18 cellular contexts compared by ENCODE assay signal in the genomic region with DNA sequence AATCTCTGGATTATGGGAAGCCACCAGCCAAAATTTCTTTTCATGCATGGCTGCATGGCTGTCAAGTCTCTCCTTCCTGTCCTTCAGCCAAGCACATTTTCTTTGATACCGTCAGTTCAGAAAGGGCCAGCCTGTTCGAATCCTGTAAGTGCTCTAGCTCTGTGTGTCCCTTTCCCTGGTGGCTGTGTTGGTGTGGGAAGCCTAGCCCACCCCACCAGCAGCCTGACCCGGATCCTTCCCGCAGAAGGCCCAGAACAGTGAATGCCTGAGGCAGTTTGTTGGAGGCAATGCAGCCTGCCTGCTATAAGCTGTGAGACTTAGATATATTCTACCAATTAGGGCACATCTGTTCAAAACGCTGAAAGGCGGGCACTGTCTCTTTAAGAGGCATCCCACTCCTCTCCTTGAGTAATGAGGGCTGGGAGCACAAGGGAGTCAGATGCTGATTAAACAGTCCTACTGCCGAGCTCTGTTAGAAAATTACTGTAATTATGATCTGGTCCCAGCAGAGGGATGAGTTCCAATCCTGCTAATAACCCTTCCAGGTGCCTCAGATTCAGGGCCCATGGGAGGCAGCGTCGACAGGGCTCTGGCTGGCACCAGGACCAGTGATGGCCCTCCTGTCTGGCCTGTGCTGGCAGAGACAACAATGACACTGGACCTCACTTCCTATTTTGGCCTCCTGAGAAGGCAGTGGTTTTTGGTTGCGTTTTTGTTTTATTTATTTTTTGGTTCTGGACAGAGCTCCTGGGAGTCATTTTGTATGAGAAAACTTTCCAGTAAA. TPM values are rescaled to one million over a fixed set of nuclear protein-coding genes. Genes with fewer than 3 reads are reported as not detected.
A peak's percentile ranks its signal among the peaks of the same experiment; 100 is the strongest.
DNase-seq lines count a peak whose midpoint lies in the region; ATAC-seq, FAIRE-seq and TF ChIP-seq lines count a peak whose summit lies in the region.
"Had no signal": no experiment of that assay in that cellular context is flagged by ENCODE, and none has a peak within 500 bp of the region (broad histone marks: within the 10 kb centered on the region; RNA-seq: fewer than 3 reads in every experiment).

No MANE protein-coding gene starts in this region.

- peaks cover 0 to 68% (median 10%) of the 10 kb centered on the region in 11 experiments; a peak in 12 of 22 replicates for H4K20me1 ChIP-seq in BLaER1 treated with 17β-estradiol and CSF1 and Interleukin-3, amounts not matched to agents 10 nM and 100 nM
- no peaks in the 10 kb centered on the region for H4K20me1 ChIP-seq in neural cell (ENCODE audit: insufficient read depth)

- no peak overlapping the region for H3K27ac ChIP-seq in BLaER1 treated with 17β-estradiol and CSF1 and Interleukin-3, amounts not matched to agents 10 nM and 100 nM
- no peak overlapping the region for H3K27ac ChIP-seq in neural cell (ENCODE audit: low read length)
- H3K27ac ChIP-seq in left lung = no peak overlapping the region
- no peak overlapping the region for H3K27ac ChIP-seq in foreskin keratinocyte
- H3K27ac ChIP-seq: PC-9, SK-N-MC had no signal

- peak; percentile 25; the same call in 1 of the 2 replicates for TF ChIP-seq POLR2A in GM12892 (IDR thresholded peaks at IDR 0.05; ENCODE audit: low read depth, low read length)

- H3K9me3 ChIP-seq in BLaER1 treated with 17β-estradiol and CSF1 and Interleukin-3, amounts not matched to agents 10 nM and 100 nM (replicated peaks in 1 of 11) = no peaks in the 10 kb centered on the region
- no peaks in the 10 kb centered on the region for H3K9me3 ChIP-seq in adipocyte (ENCODE audit: control insufficient read depth, low read length)
- no peaks in the 10 kb centered on the region for H3K9me3 ChIP-seq in neural cell (ENCODE audit: low read length)
- no peaks in the 10 kb centered on the region for H3K9me3 ChIP-seq in left lung

- peaks cover 21 to 33% (median 26%) of the 10 kb centered on the region in 10 experiments for H3K4me1 ChIP-seq in BLaER1 treated with 17β-estradiol and CSF1 and Interleukin-3, amounts not matched to agents 10 nM and 100 nM
- H3K4me1 ChIP-seq in adipocyte (ENCODE audit: control insufficient read depth, insufficient read depth, low read length) (peaks cover 5% of the 10 kb centered on the region), left lung (no peaks in the 10 kb centered on the region), foreskin keratinocyte (peaks cover 12% of the 10 kb centered on the region)

- H3F3A ChIP-seq in neural cell (ENCODE audit: insufficient read depth, low read length, poor library complexity, severe bottlenecking) = no peaks in the 10 kb centered on the region

- DNase-seq in GM12892 (ENCODE audit: insufficient read length) (no peak), adipocyte (ENCODE audit: low read depth) (no peak), left lung (no peak), iPS-NIHi7 (ENCODE audit: extremely low spot score) (no peak), foreskin keratinocyte (no peak), AG08395 (ENCODE audit: low spot score) (no peak)
- DNase-seq: AML-193, COR-L47, NCI-H1105, NCI-H2171 treated with DMSO at 0.1 percent for 48 hours, NCI-H774, PC-9 had no signal

- H3K9me2 ChIP-seq in neural cell (ENCODE audit: insufficient read depth, low read length) = no peaks in the 10 kb centered on the region

- no peak overlapping the region for H3K4me3 ChIP-seq in BLaER1 treated with 17β-estradiol and CSF1 and Interleukin-3, amounts not matched to agents 10 nM and 100 nM
- H3K4me3 ChIP-seq in adipocyte (ENCODE audit: low read length) = no peak overlapping the region
- peak overlapping the region; percentile 18 for H3K4me3 ChIP-seq in neural cell (ENCODE audit: low read length)
- H3K4me3 ChIP-seq in left lung = no peak overlapping the region
- H3K4me3 ChIP-seq: PC-9, SK-N-MC had no signal

- H3K79me2 ChIP-seq in neural cell (replicated peaks; ENCODE audit: insufficient read depth, low read length) = no peaks in the 10 kb centered on the region

- TF ChIP-seq CTCF in neural cell (IDR thresholded peaks at IDR 0.05; ENCODE audit: poor library complexity, severe bottlenecking) (no peak), left lung (IDR thresholded peaks at IDR 0.05) (no peak), foreskin keratinocyte (conservative IDR thresholded peaks at IDR 0.05) (no peak)

- TF ChIP-seq EP300 in neural cell (conservative IDR thresholded peaks at IDR 0.05; ENCODE audit: poor library complexity, severe bottlenecking) = no peak

- peaks cover 32 to 69% (median 58%) of the 10 kb centered on the region in 11 experiments for H3K36me3 ChIP-seq in BLaER1 treated with 17β-estradiol and CSF1 and Interleukin-3, amounts not matched to agents 10 nM and 100 nM
- H3K36me3 ChIP-seq in adipocyte (ENCODE audit: control insufficient read depth, insufficient read depth, low read length, severe bottlenecking) (peaks cover 31% of the 10 kb centered on the region), neural cell (ENCODE audit: insufficient read depth, low read length) (no peaks in the 10 kb centered on the region), left lung (peaks cover 0 to 62% of the 10 kb centered on the region in 2 donors)

- H3K4me2 ChIP-seq in BLaER1 treated with 17β-estradiol and CSF1 and Interleukin-3, amounts not matched to agents 10 nM and 100 nM = peak overlapping the region; percentile 10 to 60 (median 43); a peak in 18 of 22 replicates
- H3K4me2 ChIP-seq in neural cell (ENCODE audit: low read length) = no peak overlapping the region

- intact Hi-C loops in left lung (cut with DNase I) = loop anchor here in 1 of 2 donors (10.0 kb wide), 1 partner anchor 101 kb away; no protein-coding TSS in a partner anchor

- peak overlapping the region in 3 of 11 experiments; percentile 15 to 59 (median 22); a peak in 5 of 22 replicates for H3K9ac ChIP-seq in BLaER1 treated with 17β-estradiol and CSF1 and Interleukin-3, amounts not matched to agents 10 nM and 100 nM
- H3K9ac ChIP-seq in adipocyte (ENCODE audit: low read length) (peak overlapping the region; percentile 16), neural cell (ENCODE audit: low read length) (no peak overlapping the region)

- no peak for FAIRE-seq in GM12892 (lab: Jason Lieb, UNC)
- FAIRE-seq: endometrium, urothelium cell line had no signal

- H3K27me3 ChIP-seq in BLaER1 treated with 17β-estradiol and CSF1 and Interleukin-3, amounts not matched to agents 10 nM and 100 nM = 0 out of 22 replicates have a peak, but pooled peaks cover 0 to 4% (median 0%) of the 10 kb centered on the region in 11 experiments
- H3K27me3 ChIP-seq in adipocyte (replicated peaks; ENCODE audit: control insufficient read depth, insufficient read depth, low read length) = no peaks in the 10 kb centered on the region
- no peaks in the 10 kb centered on the region for H3K27me3 ChIP-seq in neural cell (ENCODE audit: insufficient read depth, low read depth, low read length)
- no peaks in the 10 kb centered on the region for H3K27me3 ChIP-seq in left lung
- H3K27me3 ChIP-seq in foreskin keratinocyte = no peaks in the 10 kb centered on the region

- no peak for TF ChIP-seq RAD21 in neural cell (conservative IDR thresholded peaks at IDR 0.05)

- no peak for ATAC-seq in left lung
- no peak for ATAC-seq in foreskin keratinocyte
- ATAC-seq: left lobe of liver had no signal

- H2AFZ ChIP-seq in neural cell (ENCODE audit: low read depth, low read length) = no peak overlapping the region
- H2AFZ ChIP-seq: PC-9 had no signal

TF ChIP-seq in neural cell, 6 proteins besides CTCF, POLR2A, EP300 and RAD21:
- TF ChIP-seq SMC3 (conservative IDR thresholded peaks at IDR 0.05; ENCODE audit: poor library complexity) (no peak), EZH2 (IDR thresholded peaks at IDR 0.05; ENCODE audit: borderline replicate concordance, insufficient read depth, low read length, poor library complexity, severe bottlenecking) (no peak)
- TF ChIP-seq, protein P1, sequence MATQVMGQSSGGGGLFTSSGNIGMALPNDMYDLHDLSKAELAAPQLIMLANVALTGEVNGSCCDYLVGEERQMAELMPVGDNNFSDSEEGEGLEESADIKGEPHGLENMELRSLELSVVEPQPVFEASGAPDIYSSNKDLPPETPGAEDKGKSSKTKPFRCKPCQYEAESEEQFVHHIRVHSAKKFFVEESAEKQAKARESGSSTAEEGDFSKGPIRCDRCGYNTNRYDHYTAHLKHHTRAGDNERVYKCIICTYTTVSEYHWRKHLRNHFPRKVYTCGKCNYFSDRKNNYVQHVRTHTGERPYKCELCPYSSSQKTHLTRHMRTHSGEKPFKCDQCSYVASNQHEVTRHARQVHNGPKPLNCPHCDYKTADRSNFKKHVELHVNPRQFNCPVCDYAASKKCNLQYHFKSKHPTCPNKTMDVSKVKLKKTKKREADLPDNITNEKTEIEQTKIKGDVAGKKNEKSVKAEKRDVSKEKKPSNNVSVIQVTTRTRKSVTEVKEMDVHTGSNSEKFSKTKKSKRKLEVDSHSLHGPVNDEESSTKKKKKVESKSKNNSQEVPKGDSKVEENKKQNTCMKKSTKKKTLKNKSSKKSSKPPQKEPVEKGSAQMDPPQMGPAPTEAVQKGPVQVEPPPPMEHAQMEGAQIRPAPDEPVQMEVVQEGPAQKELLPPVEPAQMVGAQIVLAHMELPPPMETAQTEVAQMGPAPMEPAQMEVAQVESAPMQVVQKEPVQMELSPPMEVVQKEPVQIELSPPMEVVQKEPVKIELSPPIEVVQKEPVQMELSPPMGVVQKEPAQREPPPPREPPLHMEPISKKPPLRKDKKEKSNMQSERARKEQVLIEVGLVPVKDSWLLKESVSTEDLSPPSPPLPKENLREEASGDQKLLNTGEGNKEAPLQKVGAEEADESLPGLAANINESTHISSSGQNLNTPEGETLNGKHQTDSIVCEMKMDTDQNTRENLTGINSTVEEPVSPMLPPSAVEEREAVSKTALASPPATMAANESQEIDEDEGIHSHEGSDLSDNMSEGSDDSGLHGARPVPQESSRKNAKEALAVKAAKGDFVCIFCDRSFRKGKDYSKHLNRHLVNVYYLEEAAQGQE (IDR thresholded peaks at IDR 0.05; ENCODE audit: borderline replicate concordance) = no peak

RNA-seq across cellular contexts. Expression of a gene that starts 18.5 kb away (rescaled TPM):
- 79.8 TPM for polyA plus RNA-seq in GM12892 (2012; ENCODE audit: missing spikeins)
- 29.0 and 34.7 TPM in 2 replicates for polyA plus RNA-seq in neural cell
- 25.7 and 30.7 TPM in 2 replicates for polyA minus RNA-seq in neural cell
- total RNA-seq in left lung = 10 to 100 TPM; 21.5 to 32.4 TPM
- 13.8 and 15.4 TPM in 2 replicates for total RNA-seq in foreskin keratinocyte
- polyA plus RNA-seq in foreskin keratinocyte = 13.9 and 14.7 TPM in 2 replicates

RNA-seq across cellular contexts. Expression of a gene that starts 24.7 kb away (rescaled TPM):
- 78.8 TPM for polyA plus RNA-seq in GM12892 (2012; ENCODE audit: missing spikeins)
- 336 and 363 TPM in 2 replicates for polyA plus RNA-seq in neural cell
- polyA minus RNA-seq in neural cell = 205 and 210 TPM in 2 replicates
- 10 to 100 TPM; 43.0 to 53.8 TPM for total RNA-seq in left lung
- total RNA-seq in foreskin keratinocyte = 80.2 and 99.4 TPM in 2 replicates
- 64.8 and 85.1 TPM in 2 replicates for polyA plus RNA-seq in foreskin keratinocyte
